Comparison of ENCODE assay signal across 14 cellular contexts in the genomic region with DNA sequence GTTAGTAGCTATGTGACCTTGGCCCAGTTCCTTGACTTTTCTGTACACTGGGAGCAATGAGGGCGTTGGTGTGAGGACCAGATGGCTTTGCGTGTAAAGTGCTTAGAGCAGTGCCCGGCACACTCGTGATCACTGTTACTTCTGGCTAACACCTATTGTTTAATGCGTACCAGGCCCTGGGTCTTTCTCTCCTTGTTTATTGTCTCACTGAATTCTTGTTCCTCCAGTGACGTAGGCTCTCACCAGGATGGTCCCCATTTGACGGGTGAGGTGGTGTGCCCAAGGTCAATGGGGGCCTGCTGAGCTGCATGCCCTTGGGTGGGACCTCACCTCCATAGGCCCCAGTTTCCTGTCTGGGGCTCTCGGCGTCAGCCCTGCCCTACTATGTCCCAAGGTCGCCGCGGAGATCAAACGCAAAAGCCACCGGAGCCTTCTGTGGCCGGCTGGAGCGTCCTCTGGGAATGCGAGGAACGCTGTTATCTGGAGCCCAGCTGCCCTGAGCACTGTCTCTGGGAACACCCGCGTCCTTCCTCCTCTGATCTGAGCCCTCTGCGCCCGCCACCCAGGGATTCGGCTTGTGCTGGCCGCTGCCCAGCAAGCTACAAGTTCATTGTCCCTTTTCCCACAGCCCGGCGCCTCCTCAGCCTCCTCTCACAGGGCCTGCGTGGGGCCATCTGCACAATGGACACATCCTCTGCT. TPM values are rescaled to one million over a fixed set of nuclear protein-coding genes. Genes with fewer than 3 reads are reported as not detected.
A peak's percentile ranks its signal among the peaks of the same experiment; 100 is the strongest.
DNase-seq lines count a peak whose midpoint lies in the region; FAIRE-seq and TF ChIP-seq lines count a peak whose summit lies in the region.
"Had no signal": no experiment of that assay in that cellular context is flagged by ENCODE, and none has a peak within 500 bp of the region (broad histone marks: within the 10 kb centered on the region; RNA-seq: fewer than 3 reads in every experiment).

No MANE protein-coding gene starts in this region.

- H4K91ac ChIP-seq in trophoblast cell (ENCODE audit: low read depth, low read length), result no peak overlapping the region

- no peaks in the 10 kb centered on the region for H3K79me1 ChIP-seq in trophoblast cell (ENCODE audit: low read length)

- H3K4me3 ChIP-seq in H7 (ENCODE audit: insufficient read depth, low read depth, low read length) (no peak overlapping the region), endodermal cell (ENCODE audit: low read length) (no peak overlapping the region), kidney (ENCODE audit: low read length in 2 of 2) (no peak overlapping the region), trophoblast cell (ENCODE audit: low read depth, low read length) (no peak overlapping the region)
- H3K4me3 ChIP-seq: thyroid gland had no signal

- H3K9ac ChIP-seq in endodermal cell (ENCODE audit: extremely low read depth, low read length, poor library complexity, severe bottlenecking) (peak overlapping the region; percentile 6), kidney (ENCODE audit: low read length in 2 of 2) (peak overlapping the region in 1 of 2 donors; percentile 51), trophoblast cell (ENCODE audit: low read length) (no peak overlapping the region)

- peaks cover 14% of the 10 kb centered on the region for H3K4me1 ChIP-seq in endodermal cell (ENCODE audit: control insufficient read depth, insufficient read depth, low read length)
- peaks cover 36 to 37% of the 10 kb centered on the region in 2 donors for H3K4me1 ChIP-seq in kidney (ENCODE audit: control insufficient read depth in 1 of 2, insufficient read depth in 1 of 2, low read depth in 1 of 2, low read length in 2 of 2)
- peaks cover 4% of the 10 kb centered on the region in 2 experiments for H3K4me1 ChIP-seq in trophoblast cell (ENCODE audit: control insufficient read depth in 1 of 2, insufficient read depth in 2 of 2, low read length in 2 of 2)

- no peak overlapping the region for H3K4me3 Mint-ChIP-seq in endodermal cell
- H3K4me3 Mint-ChIP-seq: memory B cell had no signal

- no peaks in the 10 kb centered on the region for H3K36me3 Mint-ChIP-seq in endodermal cell (ENCODE audit: low read depth)
- H3K36me3 Mint-ChIP-seq: memory B cell had no signal

- intact Hi-C loops in kidney (cut with DNase I), result no loop called here

- no peak overlapping the region for H3K4me2 ChIP-seq in trophoblast cell (ENCODE audit: low read length)

- no peaks in the 10 kb centered on the region for H3K27me3 Mint-ChIP-seq in endodermal cell (ENCODE audit: insufficient read depth)

- H2AFZ ChIP-seq in trophoblast cell (ENCODE audit: insufficient read depth, low read length, poor library complexity), result no peak overlapping the region

- H3K4me1 Mint-ChIP-seq in endodermal cell, result peaks cover 25% of the 10 kb centered on the region

- H3K27ac Mint-ChIP-seq in endodermal cell, result peak overlapping the region; percentile 83
- H3K27ac Mint-ChIP-seq: memory B cell had no signal

- H3K4ac ChIP-seq in trophoblast cell (ENCODE audit: low read depth, low read length), result no peak overlapping the region

- H3K27me3 ChIP-seq in H7 (ENCODE audit: control insufficient read depth, insufficient read depth, low read length) (no peaks in the 10 kb centered on the region), endodermal cell (ENCODE audit: control insufficient read depth, insufficient read depth, low read length, poor library complexity, severe bottlenecking) (no peaks in the 10 kb centered on the region), trophoblast cell (ENCODE audit: insufficient read depth, low read length) (no peaks in the 10 kb centered on the region)
- H3K27me3 ChIP-seq: thyroid gland had no signal

- H2AK5ac ChIP-seq in trophoblast cell (ENCODE audit: low read length), result no peak overlapping the region

- no peak overlapping the region for H3K18ac ChIP-seq in trophoblast cell (ENCODE audit: low read length)

- no peak for TF ChIP-seq CTCF in endodermal cell (conservative IDR thresholded peaks at IDR 0.05)
- TF ChIP-seq CTCF in kidney (IDR thresholded peaks at IDR 0.05; ENCODE audit: borderline replicate concordance, extremely low read depth, insufficient read depth), result no peak

- H3K9me3 ChIP-seq in endodermal cell (ENCODE audit: control insufficient read depth, low read length) (no peaks in the 10 kb centered on the region), kidney (ENCODE audit: control insufficient read depth in 1 of 2, low read length in 2 of 2) (no peaks in the 10 kb centered on the region), trophoblast cell (ENCODE audit: insufficient read depth, low read depth, low read length) (no peaks in the 10 kb centered on the region)
- H3K9me3 ChIP-seq: thyroid gland had no signal

- H4K8ac ChIP-seq in trophoblast cell (ENCODE audit: low read depth, low read length), result no peak overlapping the region

- H3K79me2 ChIP-seq in trophoblast cell (ENCODE audit: control insufficient read depth, insufficient read depth, low read length, poor library complexity), result no peaks in the 10 kb centered on the region

- H4K12ac ChIP-seq in trophoblast cell (ENCODE audit: low read depth, low read length), result no peak overlapping the region

- H3K14ac ChIP-seq in trophoblast cell (ENCODE audit: low read length), result no peak overlapping the region

- H3K23ac ChIP-seq in trophoblast cell (ENCODE audit: low read length), result no peak overlapping the region

- WGBS in endodermal cell (ENCODE audit: insufficient coverage in 1 of 2, insufficient read length in 1 of 2), 2 experiments, result 85 to 92% methylated on average over 13 to 27 of the region's 27 CpGs
- WGBS in trophoblast cell (ENCODE audit: extremely low coverage, insufficient coverage, insufficient read length), result no CpG with 5 or more reads among the region's 27 CpGs

- H2BK120ac ChIP-seq in trophoblast cell (ENCODE audit: insufficient read depth, low read length, poor library complexity), result no peak overlapping the region

- H2BK12ac ChIP-seq in trophoblast cell (ENCODE audit: low read length), result no peak overlapping the region

- no peaks in the 10 kb centered on the region for H3K9me3 Mint-ChIP-seq in endodermal cell
- H3K9me3 Mint-ChIP-seq: memory B cell had no signal

- H2BK5ac ChIP-seq in trophoblast cell (ENCODE audit: low read depth, low read length, poor library complexity), result no peak overlapping the region

- H3K36me3 ChIP-seq in H7 (replicated peaks; ENCODE audit: control insufficient read depth, insufficient read depth, low read length), result no peaks in the 10 kb centered on the region; the same call in 1 of the 2 replicates
- no peaks in the 10 kb centered on the region for H3K36me3 ChIP-seq in endodermal cell (ENCODE audit: control insufficient read depth, insufficient read depth, low read length)
- no peaks in the 10 kb centered on the region for H3K36me3 ChIP-seq in kidney (ENCODE audit: control insufficient read depth in 1 of 2, insufficient read depth in 2 of 2, low read length in 2 of 2)
- H3K36me3 ChIP-seq in trophoblast cell (ENCODE audit: control insufficient read depth in 1 of 2, insufficient read depth in 2 of 2, low read length in 2 of 2), result no peaks in the 10 kb centered on the region
- H3K36me3 ChIP-seq: thyroid gland had no signal

- DNase-seq in H7 (peak; percentile 64), endodermal cell (peak; percentile 64), kidney (peak; percentile 91), trophoblast cell (peak; percentile 76 to 77), NCI-H146 (lab: John Stamatoyannopoulos, UW) (no peak), T-helper 1 cell (no peak), NCI-H446 (lab: John Stamatoyannopoulos, UW) (no peak), DMS 273 (lab: John Stamatoyannopoulos, UW; ENCODE audit: unreplicated experiment) (no peak)
- DNase-seq: activated naive CD4-positive, alpha-beta T cell treated with Interleukin-2 at 50 U/mL for 16 hours; MV-4-11; NCI-H2227 treated with DMSO at 0.1 percent for 48 hours had no signal

- H3K27ac ChIP-seq in endodermal cell (ENCODE audit: low read depth, low read length), result peak overlapping the region; percentile 27
- H3K27ac ChIP-seq in kidney (ENCODE audit: low read depth in 2 of 2, low read length in 2 of 2), result peak overlapping the region; percentile 90 to 92
- no peak overlapping the region for H3K27ac ChIP-seq in trophoblast cell (ENCODE audit: low read depth, low read length)
- H3K27ac ChIP-seq: thyroid gland, VCaP had no signal

- FAIRE-seq in kidney (lab: Jason Lieb, UNC), result no peak

RNA-seq across cellular contexts. Expression of a gene that starts 28.9 kb away (rescaled TPM):
- total RNA-seq in H7 (2014; rRNA removed; shearing (Covaris generic)), result 181 and 187 TPM in 2 replicates
- 100 to 1,000 TPM in 1 of 2 donors, 10 to 100 TPM in 1; 94.8 to 117 TPM for total RNA-seq in endodermal cell
- 65.3 TPM for polyA plus RNA-seq in endodermal cell (2013, experiment 1 of 2)
- polyA plus RNA-seq in endodermal cell (2013, experiment 2 of 2), result 52.5 TPM
- total RNA-seq in kidney, result 8.4 TPM
- 133 TPM for polyA plus RNA-seq in kidney (ENCODE audit: insufficient read depth, low read depth, low replicate concordance)
- polyA plus RNA-seq in trophoblast cell (2013), result 12.5 and 12.7 TPM in 2 replicates

Comparison
In these comparisons a context has a peak if more than half of its experiments do, and no peak if none do; other contexts are left out.
1. DNase-seq: peak in H7 (single experiment), endodermal cell (single experiment), kidney (single experiment) and trophoblast cell (2 of 2); none in NCI-H146 (single experiment), T-helper 1 cell (0 of 5), NCI-H446 (0 of 2) and DMS 273 (single experiment).
2. RNA of a gene that starts 28.9 kb away (total RNA-seq): 181 to 187 TPM in H7 and 94.8 to 117 TPM in endodermal cell; 8.4 TPM in kidney (single experiment); every median in the first group is over 10 times any median in the second.